In genomic region chr15:85474700-85475316, GRCh38 we compare ENCODE assay signal across 11 cellular contexts.
DNase-seq lines count a peak whose midpoint lies in the region; ATAC-seq, FAIRE-seq and TF ChIP-seq lines count a peak whose summit lies in the region.
"Had no signal": no experiment of that assay in that cellular context is flagged by ENCODE, and none has a peak within 500 bp of the region (broad histone marks: within the 10 kb centered on the region; RNA-seq: fewer than 3 reads in every experiment).

No MANE protein-coding gene starts in this region.

- no peak for FAIRE-seq in pancreas (lab: Jason Lieb, UNC)

- H3K36me3 ChIP-seq in pancreas: no peaks in the 10 kb centered on the region
- H3K36me3 ChIP-seq: esophagus muscularis mucosa had no signal

- H3K4me1 ChIP-seq in pancreas: peaks cover 3 to 23% (median 9%) of the 10 kb centered on the region in 3 donors

- no peak overlapping the region for H3K4me3 ChIP-seq in pancreas
- H3K4me3 ChIP-seq: esophagus muscularis mucosa had no signal

- H3K27ac ChIP-seq in pancreas: no peak overlapping the region

- peak; percentile 23 for ATAC-seq in GM18519 (IDR thresholded peaks at IDR 0.05; ENCODE audit: low FRiP score, unreplicated experiment)
- ATAC-seq in GM21619 (IDR thresholded peaks at IDR 0.05; ENCODE audit: unreplicated experiment): peak; percentile 51
- ATAC-seq in HG03460 (IDR thresholded peaks at IDR 0.05; ENCODE audit: unreplicated experiment): peak; percentile 51
- ATAC-seq in pancreas: no peak
- no peak for ATAC-seq in HG02870 (IDR thresholded peaks at IDR 0.05; ENCODE audit: unreplicated experiment)

- intact Hi-C loops in pancreas (cut with DNase I): no loop called here

- DNase-seq in kidney tubule cell (ENCODE audit: low spot score): peak; percentile 81
- no peak for DNase-seq in Ammon's horn (ENCODE audit: low spot score)
- no peak for DNase-seq in SKM-1 treated with dmso at 0.1 percent for 144 hours (lab: John Stamatoyannopoulos, UW; ENCODE audit: unreplicated experiment)
- no peak for DNase-seq in pancreas
- DNase-seq: Calu3, SK-N-SH had no signal

- no peaks in the 10 kb centered on the region for H3K9me3 ChIP-seq in pancreas
- H3K9me3 ChIP-seq: esophagus muscularis mucosa, SK-N-SH had no signal

- H3K27me3 ChIP-seq in pancreas: no peaks in the 10 kb centered on the region
- H3K27me3 ChIP-seq: esophagus muscularis mucosa had no signal

- no peak for TF ChIP-seq CTCF in pancreas (IDR thresholded peaks at IDR 0.05)

- 69 to 74% methylated on average over 8 of the region's 8 CpGs for WGBS in pancreas, 2 donors

Comparison
In these comparisons a context has a peak if more than half of its experiments do, and no peak if none do; other contexts are left out.
1. ATAC-seq: peak in GM18519 (single experiment), GM21619 (single experiment) and HG03460 (single experiment); none in pancreas (0 of 4) and HG02870 (single experiment).